Comparison of ENCODE assay signal across 31 cellular contexts in the genomic region with DNA sequence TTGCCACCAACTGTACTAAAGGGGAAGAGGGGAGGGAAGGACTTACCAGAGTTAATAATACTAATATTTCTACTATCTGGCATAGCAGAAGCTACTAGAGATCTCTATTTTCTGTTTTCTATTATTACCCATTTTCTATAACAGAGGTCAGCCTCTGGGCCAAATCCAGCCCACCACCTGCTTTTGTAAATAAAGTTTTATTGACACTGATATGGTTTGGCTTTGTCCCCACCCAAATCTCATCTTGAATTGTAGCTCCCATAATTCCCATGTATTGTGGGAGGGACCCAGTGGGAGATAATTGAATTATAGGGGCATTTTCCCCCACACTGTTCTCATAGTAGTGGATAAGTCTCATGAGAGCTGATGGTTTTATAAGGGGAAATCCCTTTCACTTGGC. TPM values are rescaled to one million over a fixed set of nuclear protein-coding genes. Genes with fewer than 3 reads are reported as not detected.
DNase-seq lines count a peak whose midpoint lies in the region; ATAC-seq, FAIRE-seq and TF ChIP-seq lines count a peak whose summit lies in the region.
"Had no signal": no experiment of that assay in that cellular context is flagged by ENCODE, and none has a peak within 500 bp of the region (broad histone marks: within the 10 kb centered on the region; RNA-seq: fewer than 3 reads in every experiment).

No MANE protein-coding gene starts in this region.

- DNase-seq in GM12878 (ENCODE audit: low read depth, low spot score) (no peak), K562 (ENCODE audit: extremely low read depth in 1 of 4, low spot score in 3 of 4) (no peak), NCI-H774 (lab: John Stamatoyannopoulos, UW) (no peak), tibial nerve (ENCODE audit: low spot score in 2 of 2) (no peak)
- DNase-seq: 8988T; ACHN; AML-193; BE2C; C1 segment of cervical spinal cord; Caco-2; Calu3; CD4-positive, alpha-beta memory T cell; CD4-positive, alpha-beta T cell; CD4-positive, CD25-positive, alpha-beta regulatory T cell; CD8-positive, alpha-beta memory T cell; CD8-positive, alpha-beta T cell; COR-L47; DMS 273 treated with DMSO at 0.1 percent for 48 hours; DMS153; DMS53; DMS79; DMS79 treated with DMSO at 0.1 percent for 48 hours; DND-41; EL had no signal

- POLR2A ChIA-PET in GM12878 (lab: Charles Lee), result no interaction called here
- POLR2A ChIA-PET in K562 (lab: Yijun Ruan, JAX), result no interaction called here

- H3K9me3 ChIP-seq in GM12878 (replicated peaks; ENCODE audit: control insufficient read depth, insufficient read depth, low read length) (no peaks in the 10 kb centered on the region), K562 (replicated peaks; ENCODE audit: control insufficient read depth, insufficient read depth, low read depth, low read length) (no peaks in the 10 kb centered on the region), tibial nerve (no peaks in the 10 kb centered on the region)
- H3K9me3 ChIP-seq: A549; BE2C; BLaER1; BLaER1 treated with 17β-estradiol and CSF1 and Interleukin-3, amounts not matched to agents 10 nM and 100 nM; Caco-2 had no signal

- RAD21 ChIA-PET in GM12878 (lab: Charles Lee; ENCODE audit: unreplicated experiment), result no interaction called here

- TF ChIP-seq POLR2A in GM12878 (IDR thresholded peaks at IDR 0.05; ENCODE audit: low read depth, low read length) (no peak), K562 (conservative IDR thresholded peaks at IDR 0.05) (no peak), tibial nerve (IDR thresholded peaks at IDR 0.05) (no peak)

- H3K27ac ChIP-seq in GM12878 (ENCODE audit: control insufficient read depth, insufficient read depth) (no peak overlapping the region), K562 (ENCODE audit: extremely low read depth, low read depth, low read length) (no peak overlapping the region), tibial nerve (no peak overlapping the region)
- H3K27ac ChIP-seq: 22Rv1; A549; BLaER1; BLaER1 treated with 17β-estradiol and CSF1 and Interleukin-3, amounts not matched to agents 10 nM and 100 nM; C4-2B had no signal

- BruUV-seq in GM12878 (replicated peaks; lab: Mats Ljungman, UMichigan) (no TSS peak), K562 (replicated peaks; lab: Mats Ljungman, UMichigan) (no TSS peak)

- no peaks in the 10 kb centered on the region for H3K79me2 ChIP-seq in GM12878 (ENCODE audit: control insufficient read depth, insufficient read depth, low read length)
- H3K79me2 ChIP-seq in K562 (ENCODE audit: control insufficient read depth, insufficient read depth, low read length), result no peaks in the 10 kb centered on the region

- SMC1A ChIA-PET in GM12878 (lab: Charles Lee; ENCODE audit: uncharacterized antibody, unreplicated experiment), result interaction anchor here (0.9 kb wide), 1 partner anchor 310 kb away, joined by 4 read pairs; no protein-coding TSS in a partner anchor

- H3K4me3 ChIP-seq in GM12878 (no peak overlapping the region), K562 (no peak overlapping the region), tibial nerve (no peak overlapping the region)
- H3K4me3 ChIP-seq: A549; BLaER1; BLaER1 treated with 17β-estradiol and CSF1 and Interleukin-3, amounts not matched to agents 10 nM and 100 nM had no signal

- H3K4me2 ChIP-seq in GM12878 (ENCODE audit: control insufficient read depth, insufficient read depth) (no peak overlapping the region), K562 (ENCODE audit: insufficient read depth, low read length) (no peak overlapping the region)
- H3K4me2 ChIP-seq: A549; BLaER1; BLaER1 treated with 17β-estradiol and CSF1 and Interleukin-3, amounts not matched to agents 10 nM and 100 nM had no signal

- no peak for FAIRE-seq in GM12878 (lab: Jason Lieb, UNC)
- FAIRE-seq in K562 (lab: Jason Lieb, UNC), result no peak
- FAIRE-seq: A204.1, A549, D721Med had no signal

- CTCF ChIA-PET in GM12878 (lab: Yijun Ruan, JAX), result interaction anchor here (1.0 kb wide), 1 partner anchor 11 kb away, joined by 3 read pairs; no protein-coding TSS in a partner anchor
- CTCF ChIA-PET in K562 (lab: Yijun Ruan, JAX; ENCODE audit: low intra/inter-chr PET ratio), result no interaction called here

- TF ChIP-seq CTCF in GM12878 (IDR thresholded peaks at IDR 0.05 in 2 of 3, conservative IDR thresholded peaks at IDR 0.05 in 1 of 3; ENCODE audit: control insufficient read depth in 2 of 3, extremely low read depth in 1 of 3, insufficient read depth in 1 of 3, low read depth in 3 of 3, low read length in 3 of 3) (no peak), K562 (IDR thresholded peaks at IDR 0.05 in 2 of 3, conservative IDR thresholded peaks at IDR 0.05 in 1 of 3; ENCODE audit: insufficient read depth in 2 of 3, low read depth in 1 of 3, low read length in 3 of 3) (no peak), tibial nerve (IDR thresholded peaks at IDR 0.05) (no peak)

- H3K9me1 ChIP-seq in K562 (ENCODE audit: control insufficient read depth, insufficient read depth, low read length), result no peaks in the 10 kb centered on the region

- H3K4me1 ChIP-seq in GM12878 (ENCODE audit: control insufficient read depth, insufficient read depth, low read length), result no peaks in the 10 kb centered on the region
- no peaks in the 10 kb centered on the region for H3K4me1 ChIP-seq in K562 (replicated peaks in 1 of 2; ENCODE audit: control insufficient read depth in 2 of 2, insufficient read depth in 2 of 2, low read length in 2 of 2)
- no peaks in the 10 kb centered on the region for H3K4me1 ChIP-seq in tibial nerve
- H3K4me1 ChIP-seq: BE2C; BLaER1; BLaER1 treated with 17β-estradiol and CSF1 and Interleukin-3, amounts not matched to agents 10 nM and 100 nM had no signal

- no peaks in the 10 kb centered on the region for H3K36me3 ChIP-seq in GM12878 (ENCODE audit: control insufficient read depth in 2 of 2, insufficient read depth in 2 of 2, low read length in 1 of 2)
- H3K36me3 ChIP-seq in K562 (ENCODE audit: control insufficient read depth, insufficient read depth, low read length), result no peaks in the 10 kb centered on the region
- H3K36me3 ChIP-seq in tibial nerve, result no peaks in the 10 kb centered on the region
- H3K36me3 ChIP-seq: BE2C; BLaER1; BLaER1 treated with 17β-estradiol and CSF1 and Interleukin-3, amounts not matched to agents 10 nM and 100 nM had no signal

- ATAC-seq in GM12878 (no peak), K562 (no peak)
- ATAC-seq: A549; CD8-positive, alpha-beta T cell had no signal

- TF ChIP-seq RAD21 in GM12878 (IDR thresholded peaks at IDR 0.05; ENCODE audit: insufficient read depth, low read depth, low read length), result no peak
- TF ChIP-seq RAD21 in K562 (CRISPR knock-in tag; conservative IDR thresholded peaks at IDR 0.05 in 1 of 2, IDR thresholded peaks at IDR 0.05 in 1 of 2), result no peak

- H3K9ac ChIP-seq in GM12878 (ENCODE audit: control insufficient read depth, insufficient read depth, low read length), result no peak overlapping the region
- H3K9ac ChIP-seq in K562 (ENCODE audit: insufficient read depth in 1 of 2, low read depth in 2 of 2, low read length in 2 of 2), result no peak overlapping the region
- H3K9ac ChIP-seq: BLaER1; BLaER1 treated with 17β-estradiol and CSF1 and Interleukin-3, amounts not matched to agents 10 nM and 100 nM had no signal

- no peak overlapping the region for H2AFZ ChIP-seq in GM12878 (ENCODE audit: control insufficient read depth, low read depth, low read length)
- no peak overlapping the region for H2AFZ ChIP-seq in K562 (ENCODE audit: low read depth, low read length)

- in situ Hi-C loops in GM12878 (cut with MboI), result no loop called here
- in situ Hi-C loops in K562 (cut with MboI), result no loop called here

- no peaks in the 10 kb centered on the region for H4K20me1 ChIP-seq in GM12878 (ENCODE audit: control insufficient read depth, insufficient read depth)
- no peaks in the 10 kb centered on the region for H4K20me1 ChIP-seq in K562 (replicated peaks; ENCODE audit: control insufficient read depth, insufficient read depth, low read length)
- H4K20me1 ChIP-seq: BLaER1; BLaER1 treated with 17β-estradiol and CSF1 and Interleukin-3, amounts not matched to agents 10 nM and 100 nM had no signal

- intact Hi-C loops in GM12878 (cut with micrococcal nuclease; ENCODE audit: unreplicated experiment), result no loop called here
- intact Hi-C loops in K562 (cut with micrococcal nuclease), result no loop called here

- H3K27me3 ChIP-seq in GM12878 (replicated peaks in 1 of 2; ENCODE audit: control insufficient read depth in 2 of 2, insufficient read depth in 2 of 2, low read length in 1 of 2), result no peaks in the 10 kb centered on the region
- peaks cover 15 to 48% of the 10 kb centered on the region in 2 experiments for H3K27me3 ChIP-seq in K562 (ENCODE audit: control insufficient read depth in 2 of 2, insufficient read depth in 2 of 2, low read length in 2 of 2)
- H3K27me3 ChIP-seq in tibial nerve, result no peaks in the 10 kb centered on the region
- H3K27me3 ChIP-seq: BE2C; BLaER1; BLaER1 treated with 17β-estradiol and CSF1 and Interleukin-3, amounts not matched to agents 10 nM and 100 nM had no signal

- no peak for TF ChIP-seq EP300 in GM12878 (IDR thresholded peaks at IDR 0.05; ENCODE audit: borderline replicate concordance in 1 of 2, control insufficient read depth in 1 of 2, low read depth in 2 of 2, low read length in 2 of 2)
- no peak for TF ChIP-seq EP300 in K562 (IDR thresholded peaks at IDR 0.05; ENCODE audit: low read length)
- no peak for TF ChIP-seq EP300 in tibial nerve (IDR thresholded peaks at IDR 0.05)

RNA-seq across cellular contexts. Expression of a gene that starts 45.9 kb away (rescaled TPM):
- 32.7 and 32.8 TPM in 2 replicates for total RNA-seq in GM12878 (2013; cell fraction: nucleolus; rRNA removed)
- 35.0 and 36.9 TPM in 2 replicates for total RNA-seq in GM12878 (2014; rRNA removed)
- total RNA-seq in GM12878 (2014; rRNA removed; fragmentation: Illumina TruSeq; extraction: Trizol), result 48.0 and 48.9 TPM in 2 replicates
- total RNA-seq in GM12878 (2021), result 39.7 and 40.7 TPM in 2 replicates
- 23.8 TPM for polyA plus RNA-seq in GM12878 (2011; ENCODE audit: low read depth)
- polyA plus RNA-seq in GM12878 (2011; rRNA removed), result 51.4 and 60.4 TPM in 2 replicates
- polyA plus RNA-seq in GM12878 (2011; cell fraction: cytosol; rRNA removed), result 32.0 and 32.6 TPM in 2 replicates
- 30.0 and 33.4 TPM in 2 replicates for polyA plus RNA-seq in GM12878 (2011; cell fraction: nucleus; rRNA removed)
- 27.8 and 33.5 TPM in 2 replicates for polyA plus RNA-seq in GM12878 (2012)
- polyA plus RNA-seq in GM12878 (2014; fragmentation: Illumina TruSeq; extraction: Trizol), result 50.2 and 55.1 TPM in 2 replicates
- 10 to 100 TPM; 13.3 to 21.4 TPM for polyA plus RNA-seq in GM12878 (2014; fragmentation: Nextera tagmentation; extraction: Ambion mirVana)
- 38.4 and 42.9 TPM in 2 replicates for polyA plus RNA-seq in GM12878 (2014; rRNA removed)
- 10 to 100 TPM; 63.5 to 63.9 TPM for polyA plus RNA-seq in GM12878 (2016; fragmentation: Nextera tagmentation; extraction: Ambion mirVana)
- polyA minus RNA-seq in GM12878 (2011; rRNA and poly(A)+ RNA removed), result 40.5 and 44.5 TPM in 2 replicates
- polyA minus RNA-seq in GM12878 (2011; cell fraction: cytosol; rRNA and poly(A)+ RNA removed), result 16.2 and 19.1 TPM in 2 replicates
- 17.0 and 27.4 TPM in 2 replicates for polyA minus RNA-seq in GM12878 (2011; cell fraction: nucleus; rRNA and poly(A)+ RNA removed)
- total RNA-seq in K562 (2011; cell fraction: chromatin; rRNA removed; ENCODE audit: low replicate concordance), result 34.6 and 70.5 TPM in 2 replicates
- 20.7 and 25.1 TPM in 2 replicates for total RNA-seq in K562 (2011; cell fraction: nucleolus; rRNA removed)
- 27.6 and 29.7 TPM in 2 replicates for total RNA-seq in K562 (2011; cell fraction: nucleoplasm; rRNA removed)
- 63.3 and 64.6 TPM in 2 replicates for total RNA-seq in K562 (2014; rRNA removed)
- 96.5 and 101 TPM in 2 replicates for total RNA-seq in K562 (2014; rRNA removed; fragmentation: Illumina TruSeq; extraction: Trizol)
- total RNA-seq in K562 (2015; rRNA removed; fragmentation: Illumina TruSeq; extraction: Trizol), result 91.6 and 98.5 TPM in 2 replicates
- total RNA-seq in K562 (2021), result 86.0 and 86.4 TPM in 2 replicates
- 80.3 and 105 TPM in 2 replicates for polyA plus RNA-seq in K562 (2011; rRNA removed)
- polyA plus RNA-seq in K562 (2011; cell fraction: cytosol; rRNA removed), result 45.7 and 59.7 TPM in 2 replicates
- polyA plus RNA-seq in K562 (2011; cell fraction: nucleus; rRNA removed), result 37.0 and 48.3 TPM in 2 replicates
- polyA plus RNA-seq in K562 (2012), result 57.3 and 84.1 TPM in 2 replicates
- 95.6 and 107 TPM in 2 replicates for polyA plus RNA-seq in K562 (2014; fragmentation: Illumina TruSeq; extraction: Trizol)
- 10 to 100 TPM; 31.5 to 43.8 TPM for polyA plus RNA-seq in K562 (2014; fragmentation: Nextera tagmentation; extraction: Ambion mirVana)
- polyA plus RNA-seq in K562 (2014; rRNA removed), result 94.5 and 104 TPM in 2 replicates
- polyA minus RNA-seq in K562 (2011; rRNA and poly(A)+ RNA removed), result 118 and 120 TPM in 2 replicates
- polyA minus RNA-seq in K562 (2011; cell fraction: cytosol; rRNA and poly(A)+ RNA removed), result 44.5 and 53.4 TPM in 2 replicates
- 29.8 and 54.5 TPM in 2 replicates for polyA minus RNA-seq in K562 (2011; cell fraction: nucleus; rRNA and poly(A)+ RNA removed)
- 10 to 100 TPM; 37.1 to 45.9 (median 41.8) TPM for total RNA-seq in tibial nerve
